In the genomic region with DNA sequence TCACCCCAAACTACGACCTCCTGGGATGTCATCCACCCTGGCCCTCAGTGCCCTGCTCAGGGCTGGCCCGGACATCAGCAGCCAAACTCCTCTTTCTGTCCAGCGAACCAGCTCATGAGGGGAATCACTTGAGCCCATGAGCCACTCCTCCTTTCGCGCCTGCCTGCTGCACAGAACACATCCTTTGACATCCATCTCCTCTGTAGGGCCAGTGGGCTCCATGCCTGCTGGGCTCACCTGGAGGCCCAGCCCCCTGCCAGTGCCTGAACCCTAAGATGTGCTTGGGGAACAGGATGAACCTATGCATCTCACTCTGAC, we compare ENCODE assay signal across 23 cellular contexts. TPM values are rescaled to one million over a fixed set of nuclear protein-coding genes. Genes with fewer than 3 reads are reported as not detected.
DNase-seq lines count a peak whose midpoint lies in the region; ATAC-seq and TF ChIP-seq lines count a peak whose summit lies in the region.
"Had no signal": no experiment of that assay in that cellular context is flagged by ENCODE, and none has a peak within 500 bp of the region (broad histone marks: within the 10 kb centered on the region; RNA-seq: fewer than 3 reads in every experiment).

No MANE protein-coding gene starts in this region.

- H3K9me3 ChIP-seq in right atrium auricular region (no peaks in the 10 kb centered on the region), neural progenitor cell (ENCODE audit: low read depth) (no peaks in the 10 kb centered on the region)
- H3K9me3 ChIP-seq in CD4-positive, alpha-beta T cell (ENCODE audit: control insufficient read depth, low read length) = no peaks in the 10 kb centered on the region
- H3K9me3 ChIP-seq: Caco-2, MG63 had no signal

- DNase-seq in left cardiac atrium (peak; percentile 8), right atrium auricular region (ENCODE audit: low spot score) (no peak), neural progenitor cell (ENCODE audit: low spot score) (no peak)
- no peak for DNase-seq in stimulated activated effector memory CD8-positive, alpha-beta T cell treated with anti-CD3 and anti-CD28 coated beads, Interleukin-12 subunit alpha, Interleukin-12 subunit beta, amount 100 ng/mL, for 72 hours (ENCODE audit: low spot score in 2 of 2)
- no peak for DNase-seq in activated CD4-positive, alpha-beta T cell treated with anti-CD3 and anti-CD28 coated beads for 1 hour
- no peak for DNase-seq in activated CD4-positive, alpha-beta memory T cell treated with anti-CD3 and anti-CD28 coated beads, Interleukin-2, amount 10 ng/mL, durations not matched to agents 7 days and 5 days
- no peak for DNase-seq in CD4-positive, alpha-beta T cell
- DNase-seq: Caco-2; CD8-positive, alpha-beta T cell; EL; GDM1; IMR-90; KG1; MG63; NCI-H1694 treated with DMSO at 0.1 percent for 48 hours; NCI-H2081; NCI-H2227 treated with DMSO at 0.1 percent for 48 hours; NCI-H526 treated with DMSO at 0.1 percent for 48 hours; PC-9; SHP77 treated with DMSO at 0.1 percent for 48 hours had no signal

- H3K79me2 ChIP-seq in neural progenitor cell (ENCODE audit: low read depth) = no peaks in the 10 kb centered on the region

- H3K4me1 Mint-ChIP-seq in activated T-helper 17 cell treated with anti-CD3 and anti-CD28 coated beads, Interleukin-2, amount 50 U/mL, for 72 hours = peaks cover 11% of the 10 kb centered on the region
- H3K4me1 Mint-ChIP-seq in neural progenitor cell = peaks cover 24% of the 10 kb centered on the region
- H3K4me1 Mint-ChIP-seq in stimulated activated effector memory CD8-positive, alpha-beta T cell treated with anti-CD3 and anti-CD28 coated beads, Interleukin-12 subunit alpha, Interleukin-12 subunit beta, amount 100 ng/mL, for 72 hours = peaks cover 42% of the 10 kb centered on the region
- H3K4me1 Mint-ChIP-seq in activated CD4-positive, alpha-beta memory T cell treated with anti-CD3 and anti-CD28 coated beads, Interleukin-2, amount 10 ng/mL, durations not matched to agents 7 days and 5 days = peaks cover 7% of the 10 kb centered on the region
- H3K4me1 Mint-ChIP-seq in CD4-positive, alpha-beta T cell (ENCODE audit: low read depth) = no peaks in the 10 kb centered on the region

- peaks cover 0 to 38% of the 10 kb centered on the region in 2 donors for H3K4me1 ChIP-seq in right atrium auricular region
- H3K4me1 ChIP-seq in neural progenitor cell = peaks cover 3% of the 10 kb centered on the region

- no peaks in the 10 kb centered on the region for H4K20me1 ChIP-seq in neural progenitor cell (ENCODE audit: low read depth)

- no peaks in the 10 kb centered on the region for H3K9me3 Mint-ChIP-seq in activated T-helper 17 cell treated with anti-CD3 and anti-CD28 coated beads, Interleukin-2, amount 50 U/mL, for 72 hours
- H3K9me3 Mint-ChIP-seq in neural progenitor cell = peaks cover 4% of the 10 kb centered on the region
- no peaks in the 10 kb centered on the region for H3K9me3 Mint-ChIP-seq in stimulated activated effector memory CD8-positive, alpha-beta T cell treated with anti-CD3 and anti-CD28 coated beads, Interleukin-12 subunit alpha, Interleukin-12 subunit beta, amount 100 ng/mL, for 72 hours
- H3K9me3 Mint-ChIP-seq in activated CD4-positive, alpha-beta memory T cell treated with anti-CD3 and anti-CD28 coated beads, Interleukin-2, amount 10 ng/mL, durations not matched to agents 7 days and 5 days = no peaks in the 10 kb centered on the region
- H3K9me3 Mint-ChIP-seq in CD4-positive, alpha-beta T cell = no peaks in the 10 kb centered on the region
- H3K9me3 Mint-ChIP-seq: CD8-positive, alpha-beta T cell had no signal

- no peak for ATAC-seq in left cardiac atrium
- no peak for ATAC-seq in activated T-helper 17 cell treated with anti-CD3 and anti-CD28 coated beads, Interleukin-2, amount 50 U/mL, for 72 hours (replicated peaks)
- ATAC-seq in stimulated activated effector memory CD8-positive, alpha-beta T cell treated with anti-CD3 and anti-CD28 coated beads, Interleukin-12 subunit alpha, Interleukin-12 subunit beta, amount 100 ng/mL, for 72 hours = no peak
- no peak for ATAC-seq in CD4-positive, alpha-beta T cell (ENCODE audit: poor library complexity)
- ATAC-seq: GM12878, HCT116 had no signal

- POLR2A ChIA-PET in activated CD4-positive, alpha-beta memory T cell treated with anti-CD3 and anti-CD28 coated beads, Interleukin-2, amount 10 ng/mL, durations not matched to agents 7 days and 5 days (lab: Charles Lee) = no interaction called here
- POLR2A ChIA-PET in CD4-positive, alpha-beta T cell (lab: Charles Lee) = no interaction called here

- no peak overlapping the region for H3K4me3 Mint-ChIP-seq in activated T-helper 17 cell treated with anti-CD3 and anti-CD28 coated beads, Interleukin-2, amount 50 U/mL, for 72 hours
- H3K4me3 Mint-ChIP-seq in neural progenitor cell = no peak overlapping the region
- no peak overlapping the region for H3K4me3 Mint-ChIP-seq in stimulated activated effector memory CD8-positive, alpha-beta T cell treated with anti-CD3 and anti-CD28 coated beads, Interleukin-12 subunit alpha, Interleukin-12 subunit beta, amount 100 ng/mL, for 72 hours
- H3K4me3 Mint-ChIP-seq in activated CD4-positive, alpha-beta memory T cell treated with anti-CD3 and anti-CD28 coated beads, Interleukin-2, amount 10 ng/mL, durations not matched to agents 7 days and 5 days = no peak overlapping the region
- H3K4me3 Mint-ChIP-seq in CD4-positive, alpha-beta T cell = no peak overlapping the region
- H3K4me3 Mint-ChIP-seq: CD8-positive, alpha-beta T cell had no signal

- no peaks in the 10 kb centered on the region for H3K27me3 Mint-ChIP-seq in activated T-helper 17 cell treated with anti-CD3 and anti-CD28 coated beads, Interleukin-2, amount 50 U/mL, for 72 hours
- peaks cover 4% of the 10 kb centered on the region for H3K27me3 Mint-ChIP-seq in neural progenitor cell (ENCODE audit: insufficient read depth, low read depth)
- H3K27me3 Mint-ChIP-seq in activated CD4-positive, alpha-beta memory T cell treated with anti-CD3 and anti-CD28 coated beads, Interleukin-2, amount 10 ng/mL, durations not matched to agents 7 days and 5 days = peaks cover 3% of the 10 kb centered on the region
- H3K27me3 Mint-ChIP-seq in CD4-positive, alpha-beta T cell = peaks cover 3% of the 10 kb centered on the region

- H3K4me3 ChIP-seq in right atrium auricular region (no peak overlapping the region), neural progenitor cell (no peak overlapping the region)
- H3K4me3 ChIP-seq: GM12878, MG63, PC-9 had no signal

- H3K36me3 ChIP-seq in right atrium auricular region (no peaks in the 10 kb centered on the region), neural progenitor cell (no peaks in the 10 kb centered on the region)
- H3K36me3 ChIP-seq: MG63 had no signal

- H3F3A ChIP-seq in neural progenitor cell (ENCODE audit: low read depth) = no peaks in the 10 kb centered on the region

- no peak overlapping the region for H2AFZ ChIP-seq in neural progenitor cell (replicated peaks)
- H2AFZ ChIP-seq: PC-9 had no signal

- intact Hi-C loops in left cardiac atrium (cut with DNase I) = no loop called here
- intact Hi-C loops in CD4-positive, alpha-beta T cell (cut with DNase I, micrococcal nuclease) = no loop called here

- H3K36me3 Mint-ChIP-seq in activated T-helper 17 cell treated with anti-CD3 and anti-CD28 coated beads, Interleukin-2, amount 50 U/mL, for 72 hours (ENCODE audit: low read depth) = no peaks in the 10 kb centered on the region
- no peaks in the 10 kb centered on the region for H3K36me3 Mint-ChIP-seq in neural progenitor cell
- H3K36me3 Mint-ChIP-seq in stimulated activated effector memory CD8-positive, alpha-beta T cell treated with anti-CD3 and anti-CD28 coated beads, Interleukin-12 subunit alpha, Interleukin-12 subunit beta, amount 100 ng/mL, for 72 hours = no peaks in the 10 kb centered on the region
- no peaks in the 10 kb centered on the region for H3K36me3 Mint-ChIP-seq in activated CD4-positive, alpha-beta memory T cell treated with anti-CD3 and anti-CD28 coated beads, Interleukin-2, amount 10 ng/mL, durations not matched to agents 7 days and 5 days (ENCODE audit: low read depth)
- H3K36me3 Mint-ChIP-seq in CD4-positive, alpha-beta T cell (ENCODE audit: low read depth) = no peaks in the 10 kb centered on the region
- H3K36me3 Mint-ChIP-seq: CD8-positive, alpha-beta T cell had no signal

- peak overlapping the region; percentile 15 for H3K27ac Mint-ChIP-seq in activated T-helper 17 cell treated with anti-CD3 and anti-CD28 coated beads, Interleukin-2, amount 50 U/mL, for 72 hours
- peak overlapping the region; percentile 97 for H3K27ac Mint-ChIP-seq in neural progenitor cell
- H3K27ac Mint-ChIP-seq in stimulated activated effector memory CD8-positive, alpha-beta T cell treated with anti-CD3 and anti-CD28 coated beads, Interleukin-12 subunit alpha, Interleukin-12 subunit beta, amount 100 ng/mL, for 72 hours = peak overlapping the region; percentile 77
- H3K27ac Mint-ChIP-seq in activated CD4-positive, alpha-beta memory T cell treated with anti-CD3 and anti-CD28 coated beads, Interleukin-2, amount 10 ng/mL, durations not matched to agents 7 days and 5 days = no peak overlapping the region
- H3K27ac Mint-ChIP-seq in CD4-positive, alpha-beta T cell = no peak overlapping the region
- H3K27ac Mint-ChIP-seq: CD8-positive, alpha-beta T cell had no signal

- CTCF ChIA-PET in activated CD4-positive, alpha-beta memory T cell treated with anti-CD3 and anti-CD28 coated beads, Interleukin-2, amount 10 ng/mL, durations not matched to agents 7 days and 5 days (lab: Charles Lee) = no interaction called here
- CTCF ChIA-PET in CD4-positive, alpha-beta T cell (lab: Charles Lee) = no interaction called here

- H3K9ac ChIP-seq in neural progenitor cell = no peak overlapping the region

- no peak overlapping the region for H3K4me2 ChIP-seq in neural progenitor cell
- H3K4me2 ChIP-seq: PC-9 had no signal

- H3K27ac ChIP-seq in right atrium auricular region = no peak overlapping the region
- H3K27ac ChIP-seq in neural progenitor cell = no peak overlapping the region
- no peak overlapping the region for H3K27ac ChIP-seq in CD4-positive, alpha-beta T cell (ENCODE audit: low read depth, low read length)
- H3K27ac ChIP-seq: PC-9 had no signal

- H3K27me3 ChIP-seq in right atrium auricular region (no peaks in the 10 kb centered on the region), neural progenitor cell (no peaks in the 10 kb centered on the region)
- H3K27me3 ChIP-seq in CD4-positive, alpha-beta T cell (ENCODE audit: control insufficient read depth, insufficient read depth, low read length) = no peaks in the 10 kb centered on the region
- H3K27me3 ChIP-seq: MG63 had no signal

- TF ChIP-seq CTCF in right atrium auricular region (IDR thresholded peaks at IDR 0.05) (no peak), neural progenitor cell (IDR thresholded peaks at IDR 0.05) (no peak)
- TF ChIP-seq CTCF in CD4-positive, alpha-beta T cell (IDR thresholded peaks at IDR 0.05) = no peak

RNA-seq across cellular contexts. Expression of gene ABLIM2, which starts 43.5 kb away (rescaled TPM):
- total RNA-seq in left cardiac atrium = 10 to 100 TPM; 14.3 to 23.1 TPM
- 10 to 100 TPM in 1 of 2 donors, 1 to 10 TPM in 1; 5.7 to 11.2 TPM for total RNA-seq in right atrium auricular region
- total RNA-seq in activated T-helper 17 cell treated with anti-CD3 and anti-CD28 coated beads, Interleukin-2, amount 50 U/mL, for 72 hours = under 1 TPM; 0.53 to 0.82 TPM
- total RNA-seq in neural progenitor cell (ENCODE audit: low replicate concordance) = 0.24 and 1.2 TPM in 2 replicates
- total RNA-seq in activated CD4-positive, alpha-beta memory T cell treated with anti-CD3 and anti-CD28 coated beads, Interleukin-2, amount 10 ng/mL, durations not matched to agents 7 days and 5 days = under 1 TPM in 1 of 2 experiments, not detected in 1; 0.13 TPM
- total RNA-seq in CD4-positive, alpha-beta T cell = 1 to 10 TPM; 2.5 to 2.7 TPM

Comparison
In these comparisons a context has a peak if more than half of its experiments do, and no peak if none do; other contexts are left out.
1. H3K27ac Mint-ChIP-seq: peak in activated T-helper 17 cell treated with anti-CD3 and anti-CD28 coated beads, Interleukin-2, amount 50 U/mL, for 72 hours (single experiment), neural progenitor cell (single experiment) and stimulated activated effector memory CD8-positive, alpha-beta T cell treated with anti-CD3 and anti-CD28 coated beads, Interleukin-12 subunit alpha, Interleukin-12 subunit beta, amount 100 ng/mL, for 72 hours (single experiment); none in activated CD4-positive, alpha-beta memory T cell treated with anti-CD3 and anti-CD28 coated beads, Interleukin-2, amount 10 ng/mL, durations not matched to agents 7 days and 5 days (single experiment) and CD4-positive, alpha-beta T cell (single experiment).